In the genomic region with DNA sequence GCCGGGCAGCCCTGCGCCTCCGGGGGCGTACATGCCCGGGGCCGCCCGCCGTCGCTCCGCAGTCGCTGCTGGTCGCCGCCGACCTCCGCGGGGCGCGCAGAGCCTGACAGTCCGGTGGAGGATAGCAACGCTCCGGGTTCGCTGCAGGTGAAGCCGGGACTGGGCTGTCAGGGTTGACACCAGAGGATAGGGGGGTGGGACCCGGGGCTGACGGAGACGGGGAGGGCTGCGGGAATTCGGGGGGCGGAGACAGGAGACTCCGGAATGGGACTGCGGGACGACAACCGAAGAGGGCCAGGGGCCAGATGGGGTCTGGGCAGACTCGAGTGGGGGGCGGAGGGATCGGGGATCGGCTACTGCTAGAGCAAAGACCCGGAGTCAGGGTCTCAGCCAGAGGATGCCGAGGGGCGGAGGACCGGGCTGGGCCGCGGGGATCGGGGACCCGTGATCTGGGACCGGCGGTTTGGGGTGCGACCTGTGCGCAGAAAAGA, we compare ENCODE assay signal across 8 cellular contexts. TPM values are rescaled to one million over a fixed set of nuclear protein-coding genes. Genes with fewer than 3 reads are reported as not detected.
A peak's percentile ranks its signal among the peaks of the same experiment; 100 is the strongest.
DNase-seq lines count a peak whose midpoint lies in the region; ATAC-seq and TF ChIP-seq lines count a peak whose summit lies in the region.

No MANE protein-coding gene starts in this region.

- no peaks in the 10 kb centered on the region for H3K27me3 ChIP-seq in mucosa of stomach (ENCODE audit: control insufficient read depth, insufficient read depth, low read length)

- no peak overlapping the region for H3K27ac Mint-ChIP-seq in endothelial cell (ENCODE audit: unreplicated experiment)
- no peak overlapping the region for H3K27ac Mint-ChIP-seq in type B pancreatic cell

- H3K4me1 ChIP-seq in mucosa of stomach (ENCODE audit: control insufficient read depth, insufficient read depth, low read length): peaks cover 43% of the 10 kb centered on the region

- peaks cover 21% of the 10 kb centered on the region for H3K27me3 Mint-ChIP-seq in endothelial cell (ENCODE audit: unreplicated experiment)
- H3K27me3 Mint-ChIP-seq in type B pancreatic cell: no peaks in the 10 kb centered on the region

- ATAC-seq in GM19372 (IDR thresholded peaks at IDR 0.05; ENCODE audit: low read depth, unreplicated experiment) (peak; percentile 10), HG03520 (IDR thresholded peaks at IDR 0.05; ENCODE audit: unreplicated experiment) (peak; percentile 7), GM18861 (IDR thresholded peaks at IDR 0.05; ENCODE audit: unreplicated experiment) (no peak)

- H3K4me1 Mint-ChIP-seq in endothelial cell (ENCODE audit: unreplicated experiment) (peaks cover 23% of the 10 kb centered on the region), type B pancreatic cell (ENCODE audit: unreplicated experiment) (peaks cover 28% of the 10 kb centered on the region)

- peaks cover 8% of the 10 kb centered on the region for H3K36me3 ChIP-seq in mucosa of stomach (ENCODE audit: control insufficient read depth, insufficient read depth, low read length)

- H3K4me3 ChIP-seq in AG10803 (ENCODE audit: low read length) (peak overlapping the region; percentile 91), mucosa of stomach (ENCODE audit: low read length) (peak overlapping the region; percentile 73)

- peak overlapping the region; percentile 93 for H3K9ac ChIP-seq in mucosa of stomach (ENCODE audit: low read length)

- DNase-seq in AG10803 (ENCODE audit: low read depth) (peak; percentile 17), endothelial cell (ENCODE audit: low spot score) (no peak), type B pancreatic cell (ENCODE audit: extremely low spot score, unreplicated experiment) (peak; percentile 76)
- peak; percentile 41 for DNase-seq in activated CD4-positive, alpha-beta T cell treated with anti-CD3 and anti-CD28 coated beads for 48 hours

- H3K9me3 ChIP-seq in mucosa of stomach (ENCODE audit: control insufficient read depth, low read length): no peaks in the 10 kb centered on the region

- H3K4me3 Mint-ChIP-seq in endothelial cell (ENCODE audit: unreplicated experiment) (peak overlapping the region; percentile 100), type B pancreatic cell (peak overlapping the region; percentile 96)

- no peaks in the 10 kb centered on the region for H3K9me3 Mint-ChIP-seq in endothelial cell (ENCODE audit: unreplicated experiment)
- no peaks in the 10 kb centered on the region for H3K9me3 Mint-ChIP-seq in type B pancreatic cell

- peaks cover 18% of the 10 kb centered on the region for H3K36me3 Mint-ChIP-seq in endothelial cell (ENCODE audit: low read depth, unreplicated experiment)
- peaks cover 11% of the 10 kb centered on the region for H3K36me3 Mint-ChIP-seq in type B pancreatic cell

- TF ChIP-seq CTCF in AG10803 (conservative IDR thresholded peaks at IDR 0.05; ENCODE audit: low read length) (no peak), endothelial cell (IDR thresholded peaks at IDR 0.05; ENCODE audit: unreplicated experiment) (no peak), type B pancreatic cell (conservative IDR thresholded peaks at IDR 0.05) (no peak)

RNA-seq across cellular contexts. Expression of gene TMEM127, which starts 0.4 kb away (rescaled TPM):
- 39.0 TPM for total RNA-seq in endothelial cell (ENCODE audit: unreplicated experiment)
- total RNA-seq in type B pancreatic cell (ENCODE audit: low replicate concordance): 40.5 and 58.3 TPM in 2 replicates

RNA-seq across cellular contexts. Expression of gene CIAO1, which starts 0.6 kb away (rescaled TPM):
- total RNA-seq in endothelial cell (ENCODE audit: unreplicated experiment) (63.7 TPM), type B pancreatic cell (ENCODE audit: low replicate concordance) (68.9 and 69.7 TPM in 2 replicates)

RNA-seq across cellular contexts. Expression of gene SNRNP200, which starts 40.0 kb away (rescaled TPM):
- total RNA-seq in endothelial cell (ENCODE audit: unreplicated experiment) (168 TPM), type B pancreatic cell (ENCODE audit: low replicate concordance) (136 and 184 TPM in 2 replicates)

RNA-seq across cellular contexts. Expression of gene STARD7, which starts 56.8 kb away (rescaled TPM):
- 83.4 TPM for total RNA-seq in endothelial cell (ENCODE audit: unreplicated experiment)
- total RNA-seq in type B pancreatic cell (ENCODE audit: low replicate concordance): 133 and 146 TPM in 2 replicates

RNA-seq across cellular contexts. Expression of gene ITPRIPL1, which starts 59.7 kb away (rescaled TPM):
- 1.8 TPM for total RNA-seq in endothelial cell (ENCODE audit: unreplicated experiment)
- total RNA-seq in type B pancreatic cell (ENCODE audit: low replicate concordance): 3.5 and 11.6 TPM in 2 replicates
